20 cellular contexts compared by ENCODE assay signal in the genomic region with DNA sequence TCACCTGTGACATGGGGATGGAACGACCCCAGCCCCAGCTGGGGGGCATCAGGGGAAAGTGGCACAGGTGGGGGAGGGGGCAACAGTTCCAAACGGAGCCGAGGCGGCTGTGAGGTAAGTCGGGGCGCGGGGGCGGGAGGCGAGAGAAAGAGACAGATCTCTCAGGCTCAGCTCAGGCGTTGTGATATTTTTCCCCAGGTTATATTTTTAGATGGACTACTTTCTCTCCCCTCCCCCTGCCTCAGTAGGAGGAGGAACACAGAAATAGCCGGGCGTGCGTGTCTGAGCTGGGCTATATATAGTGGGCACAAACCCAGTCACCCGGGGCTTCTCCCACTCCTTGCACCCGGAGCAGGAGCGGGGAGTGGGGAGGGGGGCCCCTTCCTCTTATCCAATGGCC.
"Had no signal": no experiment of that assay in that cellular context is flagged by ENCODE, and none has a peak within 500 bp of the region (broad histone marks: within the 10 kb centered on the region; RNA-seq: fewer than 3 reads in every experiment).

No MANE protein-coding gene starts in this region.

- H3K36me3 ChIP-seq: left lung, neural progenitor cell, pancreas, prostate gland, sigmoid colon, thyroid gland had no signal

- H3K4me3 ChIP-seq: coronary artery, left lung, lung, neural progenitor cell, pancreas, prostate gland, sigmoid colon, thyroid gland had no signal

- H3K27me3 ChIP-seq: neural progenitor cell, pancreas, thyroid gland had no signal

- DNase-seq: effector memory CD4-positive, alpha-beta T cell; immature natural killer cell; mesenchymal stem cell; midbrain; occipital lobe; pancreas; retina; sigmoid colon; small intestine; stimulated activated CD4-positive, alpha-beta T cell treated with anti-CD3 and anti-CD28 coated beads, Interleukin-12 subunit alpha, Interleukin-12 subunit beta, amount 100 ng/mL, for 4 hours; stimulated activated CD4-positive, alpha-beta T cell treated with anti-CD3 and anti-CD28 coated beads, Interleukin-2, amount 100 ng/mL, for 48 hours; stimulated activated naive CD4-positive, alpha-beta T cell treated with Interleukin-2 at 50 U/mL for 16 hours; thyroid gland had no signal

- H3K4me2 ChIP-seq: neural progenitor cell had no signal

- H3K9ac ChIP-seq: neural progenitor cell had no signal

- H3K4me1 ChIP-seq: left lung, pancreas, prostate gland, sigmoid colon, thyroid gland had no signal

- H3K9me3 ChIP-seq: left lung, pancreas, prostate gland, sigmoid colon, thyroid gland had no signal

- H3K27ac ChIP-seq: coronary artery, left lung, neural progenitor cell, pancreas, prostate gland, sigmoid colon, thyroid gland had no signal

- ATAC-seq: esophagus mucosa; left lung; natural killer cell treated with Interleukin-12 subunit alpha and Interleukin-12 subunit beta and Interleukin-15 and Interleukin-18, amount 100 ng/mL, for 72 hours; pancreas had no signal
